Comparison of ENCODE assay signal across 9 cellular contexts in genomic region chr14:99395904-99396530, GRCh38.
DNase-seq lines count a peak whose midpoint lies in the region; ATAC-seq, FAIRE-seq and TF ChIP-seq lines count a peak whose summit lies in the region.
"Had no signal": no experiment of that assay in that cellular context is flagged by ENCODE, and none has a peak within 500 bp of the region (broad histone marks: within the 10 kb centered on the region; RNA-seq: fewer than 3 reads in every experiment).

No MANE protein-coding gene starts in this region.

- peak overlapping the region; percentile 35 for H3K4me3 Mint-ChIP-seq in activated T-helper 17 cell treated with anti-CD3 and anti-CD28 coated beads, Interleukin-2, amount 50 U/mL, for 72 hours

- FAIRE-seq in H54 (lab: Jason Lieb, UNC), result peak; percentile 98
- FAIRE-seq: GM12892 had no signal

- peak; percentile 100 for ATAC-seq in activated T-helper 17 cell treated with anti-CD3 and anti-CD28 coated beads, Interleukin-2, amount 50 U/mL, for 72 hours (replicated peaks)
- no peak for ATAC-seq in GM21360 (IDR thresholded peaks at IDR 0.05; ENCODE audit: unreplicated experiment)
- ATAC-seq in GM18511 (IDR thresholded peaks at IDR 0.05; ENCODE audit: unreplicated experiment), result no peak

- TF ChIP-seq POLR2A in H54 (IDR thresholded peaks at IDR 0.05; ENCODE audit: low read depth, low read length) (no peak), vagina (IDR thresholded peaks at IDR 0.05) (no peak)

- DNase-seq in H54 (ENCODE audit: insufficient read length, low spot score) (peak; percentile 77), NCI-H446 (lab: John Stamatoyannopoulos, UW) (peak; percentile 77 to 89), renal cortical epithelial cell (ENCODE audit: low read depth) (peak; percentile 71), vagina (ENCODE audit: extremely low spot score in 2 of 2) (no peak)
- DNase-seq in activated CD4-positive, CD25-positive, alpha-beta regulatory T cell (lab: John Stamatoyannopoulos, UW), result no peak

- H3K27me3 ChIP-seq in vagina, result no peaks in the 10 kb centered on the region

- H3K4me1 ChIP-seq in vagina, result no peaks in the 10 kb centered on the region

- H3K4me3 ChIP-seq in vagina, result no peak overlapping the region

- peaks cover 48% of the 10 kb centered on the region for H3K36me3 Mint-ChIP-seq in activated T-helper 17 cell treated with anti-CD3 and anti-CD28 coated beads, Interleukin-2, amount 50 U/mL, for 72 hours (ENCODE audit: low read depth)

- no peak for TF ChIP-seq CTCF in vagina (IDR thresholded peaks at IDR 0.05)

- no peaks in the 10 kb centered on the region for H3K9me3 ChIP-seq in vagina

- peaks cover 8% of the 10 kb centered on the region for H3K4me1 Mint-ChIP-seq in activated T-helper 17 cell treated with anti-CD3 and anti-CD28 coated beads, Interleukin-2, amount 50 U/mL, for 72 hours

- intact Hi-C loops in vagina (cut with DNase I), result no loop called here

- H3K36me3 ChIP-seq in vagina, result peaks cover 0 to 23% of the 10 kb centered on the region in 2 donors

- no peaks in the 10 kb centered on the region for H3K27me3 Mint-ChIP-seq in activated T-helper 17 cell treated with anti-CD3 and anti-CD28 coated beads, Interleukin-2, amount 50 U/mL, for 72 hours

- H3K27ac Mint-ChIP-seq in activated T-helper 17 cell treated with anti-CD3 and anti-CD28 coated beads, Interleukin-2, amount 50 U/mL, for 72 hours, result peak overlapping the region; percentile 50

- no peak overlapping the region for H3K27ac ChIP-seq in vagina

- H3K9me3 Mint-ChIP-seq in activated T-helper 17 cell treated with anti-CD3 and anti-CD28 coated beads, Interleukin-2, amount 50 U/mL, for 72 hours, result no peaks in the 10 kb centered on the region

Comparison
In these comparisons a context has a peak if more than half of its experiments do, and no peak if none do; other contexts are left out.
1. DNase-seq: peak in H54 (single experiment), NCI-H446 (2 of 2) and renal cortical epithelial cell (single experiment); none in activated CD4-positive, CD25-positive, alpha-beta regulatory T cell (0 of 4) and vagina (0 of 2).